In genomic region chr15:34102175-34102925, GRCh38 we compare ENCODE assay signal across 8 cellular contexts. TPM values are rescaled to one million over a fixed set of nuclear protein-coding genes. Genes with fewer than 3 reads are reported as not detected.
DNase-seq lines count a peak whose midpoint lies in the region; ATAC-seq and TF ChIP-seq lines count a peak whose summit lies in the region.

No MANE protein-coding gene starts in this region.

- H3K27me3 ChIP-seq in SK-N-SH (ENCODE audit: insufficient read depth): no peaks in the 10 kb centered on the region

- no peak for TF ChIP-seq RAD21 in SK-N-SH (IDR thresholded peaks at IDR 0.05; ENCODE audit: low read length)

- H3K9me3 ChIP-seq in SK-N-SH: no peaks in the 10 kb centered on the region

- no peak for TF ChIP-seq CTCF in SK-N-SH (IDR thresholded peaks at IDR 0.05)

- H3K79me2 ChIP-seq in SK-N-SH (ENCODE audit: insufficient read depth): peaks cover 52% of the 10 kb centered on the region

- no peak for ATAC-seq in SK-N-SH treated with all-trans-retinoic acid at 6 μM for 48 hours
- ATAC-seq in stimulated activated naive CD8-positive, alpha-beta T cell treated with anti-CD3 and anti-CD28 coated beads, Interleukin-15, amount 100 ng/mL, for 72 hours: no peak
- ATAC-seq in GM18873 (IDR thresholded peaks at IDR 0.05; ENCODE audit: low FRiP score, unreplicated experiment): no peak
- ATAC-seq in GM21576 (IDR thresholded peaks at IDR 0.05; ENCODE audit: unreplicated experiment): no peak

- POLR2A ChIA-PET in SK-N-SH (lab: Yijun Ruan, JAX): interaction anchor here (0.7 to 1.1 kb wide), 3 partner anchors 15 to 123 kb away, joined by 3 to 9 read pairs (median 4); partner anchors contain the start of gene EMC4

- H3K9ac ChIP-seq in SK-N-SH: peak overlapping the region; percentile 89

- H3K9me3 Mint-ChIP-seq in activated naive CD8-positive, alpha-beta T cell treated with anti-CD3 and anti-CD28 coated beads for 36 hours: peaks cover 16% of the 10 kb centered on the region
- H3K9me3 Mint-ChIP-seq in stimulated activated naive CD8-positive, alpha-beta T cell treated with anti-CD3 and anti-CD28 coated beads, Interleukin-15, amount 100 ng/mL, for 72 hours: peaks cover 7 to 9% of the 10 kb centered on the region in 2 donors

- no peaks in the 10 kb centered on the region for H3K27me3 Mint-ChIP-seq in activated naive CD8-positive, alpha-beta T cell treated with anti-CD3 and anti-CD28 coated beads for 36 hours
- H3K27me3 Mint-ChIP-seq in stimulated activated naive CD8-positive, alpha-beta T cell treated with anti-CD3 and anti-CD28 coated beads, Interleukin-15, amount 100 ng/mL, for 72 hours: no peaks in the 10 kb centered on the region

- H3K36me3 Mint-ChIP-seq in activated naive CD8-positive, alpha-beta T cell treated with anti-CD3 and anti-CD28 coated beads for 36 hours: peaks cover 43% of the 10 kb centered on the region

- H3F3A ChIP-seq in SK-N-SH (replicated peaks; ENCODE audit: insufficient read depth): peaks cover 9% of the 10 kb centered on the region

- TF ChIP-seq EP300 in SK-N-SH (IDR thresholded peaks at IDR 0.05; ENCODE audit: borderline replicate concordance in 1 of 2, low read depth in 1 of 2, low read length in 1 of 2): no peak

- 19% methylated on average over 29 of the region's 29 CpGs for WGBS in SK-N-SH (ENCODE audit: low lambda C conversion rate)

- peak overlapping the region; percentile 84 for H2AFZ ChIP-seq in SK-N-SH (ENCODE audit: low read depth)

- peaks cover 8 to 9% of the 10 kb centered on the region in 2 experiments for H3K4me1 ChIP-seq in SK-N-SH (ENCODE audit: control insufficient read depth in 1 of 2, insufficient read depth in 2 of 2, low read depth in 1 of 2, low read length in 1 of 2)

- H4K20me1 ChIP-seq in SK-N-SH (ENCODE audit: insufficient read depth): 0 out of 2 replicates have a peak, but pooled peaks cover 4% of the 10 kb centered on the region

- peak overlapping the region; percentile 71 for H3K4me2 ChIP-seq in SK-N-SH

- peak overlapping the region; percentile 100 for H3K4me3 Mint-ChIP-seq in activated naive CD8-positive, alpha-beta T cell treated with anti-CD3 and anti-CD28 coated beads for 36 hours
- H3K4me3 Mint-ChIP-seq in stimulated activated naive CD8-positive, alpha-beta T cell treated with anti-CD3 and anti-CD28 coated beads, Interleukin-15, amount 100 ng/mL, for 72 hours: peak overlapping the region; percentile 99 to 100

- CTCF ChIA-PET in SK-N-SH (lab: Yijun Ruan, JAX): interaction anchor here (0.9 to 1.2 kb wide), 3 partner anchors 8 to 265 kb away, joined by 3 to 4 read pairs (median 3); partner anchors contain the start of genes KATNBL1 and LPCAT4

- no peaks in the 10 kb centered on the region for H3K36me3 ChIP-seq in SK-N-SH (replicated peaks in 1 of 2; ENCODE audit: control insufficient read depth in 1 of 2, insufficient read depth in 2 of 2, low read length in 1 of 2)

- H3K4me1 Mint-ChIP-seq in activated naive CD8-positive, alpha-beta T cell treated with anti-CD3 and anti-CD28 coated beads for 36 hours: peaks cover 26% of the 10 kb centered on the region
- peaks cover 20% of the 10 kb centered on the region for H3K4me1 Mint-ChIP-seq in stimulated activated naive CD8-positive, alpha-beta T cell treated with anti-CD3 and anti-CD28 coated beads, Interleukin-15, amount 100 ng/mL, for 72 hours

- H3K27ac Mint-ChIP-seq in activated naive CD8-positive, alpha-beta T cell treated with anti-CD3 and anti-CD28 coated beads for 36 hours: peak overlapping the region; percentile 99
- peak overlapping the region; percentile 100 for H3K27ac Mint-ChIP-seq in stimulated activated naive CD8-positive, alpha-beta T cell treated with anti-CD3 and anti-CD28 coated beads, Interleukin-15, amount 100 ng/mL, for 72 hours

- DNase-seq in SK-N-SH: no peak
- DNase-seq in activated naive CD8-positive, alpha-beta T cell treated with anti-CD3 and anti-CD28 coated beads for 36 hours: no peak
- peak; percentile 15 for DNase-seq in inferior parietal cortex (ENCODE audit: extremely low spot score)
- no peak for DNase-seq in stimulated activated naive CD8-positive, alpha-beta T cell treated with anti-CD3 and anti-CD28 coated beads, Interleukin-15, amount 100 ng/mL, for 72 hours
- DNase-seq in AG08396 (ENCODE audit: low spot score): no peak

- H3K27ac ChIP-seq in SK-N-SH (ENCODE audit: low read depth in 2 of 2, low read length in 1 of 2): peak overlapping the region; percentile 81 to 85

- no peaks in the 10 kb centered on the region for H3K9me2 ChIP-seq in SK-N-SH

- peak overlapping the region; percentile 69 to 86 for H3K4me3 ChIP-seq in SK-N-SH (ENCODE audit: low read depth in 2 of 2, low read length in 1 of 2)

TF ChIP-seq in SK-N-SH, 30 proteins besides CTCF, POLR2A, EP300 and RAD21:
- TF ChIP-seq USF1 (IDR thresholded peaks at IDR 0.05; ENCODE audit: borderline replicate concordance, low read depth): peak; percentile 91
- TF ChIP-seq REST (IDR thresholded peaks at IDR 0.05; ENCODE audit: low read depth, low read length): no peak

TF ChIP-seq in SK-N-SH treated with all-trans-retinoic acid at 6 μM for 48 hours, 23 proteins besides CTCF, POLR2A, EP300 and RAD21:
- TF ChIP-seq ARNTL (CRISPR knock-in tag; IDR thresholded peaks at IDR 0.05; ENCODE audit: borderline replicate concordance, low read depth) (no peak), PATZ1 (CRISPR knock-in tag; IDR thresholded peaks at IDR 0.05; ENCODE audit: borderline replicate concordance) (no peak), CREB5 (CRISPR knock-in tag; IDR thresholded peaks at IDR 0.05; ENCODE audit: low read depth) (no peak), ZNF565 (CRISPR knock-in tag; conservative IDR thresholded peaks at IDR 0.05; ENCODE audit: low read depth) (no peak), OSR1 (CRISPR knock-in tag; IDR thresholded peaks at IDR 0.05) (no peak), ISL1 (CRISPR knock-in tag; IDR thresholded peaks at IDR 0.05) (no peak), PPARA (CRISPR knock-in tag; IDR thresholded peaks at IDR 0.05; ENCODE audit: borderline replicate concordance) (no peak), GLIS3 (CRISPR knock-in tag; IDR thresholded peaks at IDR 0.05) (no peak), POU6F1 (CRISPR knock-in tag; IDR thresholded peaks at IDR 0.05; ENCODE audit: borderline replicate concordance, low read depth) (no peak), TOX (CRISPR knock-in tag; IDR thresholded peaks at IDR 0.05; ENCODE audit: borderline replicate concordance) (no peak)

RNA-seq across cellular contexts. Expression of gene PGBD4, which starts 0.5 kb away (rescaled TPM):
- 0.77 and 1.3 TPM in 2 replicates for polyA plus RNA-seq in SK-N-SH (2012; rRNA removed)
- polyA plus RNA-seq in SK-N-SH (2012; cell fraction: cytosol; rRNA removed): 1.0 and 1.2 TPM in 2 replicates
- 0.95 and 1.4 TPM in 2 replicates for polyA plus RNA-seq in SK-N-SH (2012; cell fraction: nucleus; rRNA removed)
- total RNA-seq in activated naive CD8-positive, alpha-beta T cell treated with anti-CD3 and anti-CD28 coated beads for 36 hours: 1 to 10 TPM; 2.7 to 2.8 TPM

RNA-seq across cellular contexts. Expression of gene EMC7, which starts 0.7 kb away (rescaled TPM):
- polyA plus RNA-seq in SK-N-SH (2012; rRNA removed): 92.3 and 105 TPM in 2 replicates
- polyA plus RNA-seq in SK-N-SH (2012; cell fraction: cytosol; rRNA removed): 119 and 147 TPM in 2 replicates
- polyA plus RNA-seq in SK-N-SH (2012; cell fraction: nucleus; rRNA removed): 22.8 and 39.8 TPM in 2 replicates
- 10 to 100 TPM; 56.3 to 63.0 TPM for total RNA-seq in activated naive CD8-positive, alpha-beta T cell treated with anti-CD3 and anti-CD28 coated beads for 36 hours
